In genomic region chr3:52684184-52684583, GRCh38 we compare ENCODE assay signal across 9 cellular contexts. TPM values are rescaled to one million over a fixed set of nuclear protein-coding genes. Genes with fewer than 3 reads are reported as not detected.
DNase-seq lines count a peak whose midpoint lies in the region; ATAC-seq and TF ChIP-seq lines count a peak whose summit lies in the region.
"Had no signal": no experiment of that assay in that cellular context is flagged by ENCODE, and none has a peak within 500 bp of the region (broad histone marks: within the 10 kb centered on the region; RNA-seq: fewer than 3 reads in every experiment).

No MANE protein-coding gene starts in this region.

- 85% methylated on average over 5 of the region's 5 CpGs; no CpG with 5 or more reads in 1 of the 2 experiments for WGBS in endodermal cell (ENCODE audit: insufficient coverage in 1 of 2, insufficient read length in 1 of 2), 2 experiments

- peaks cover 18% of the 10 kb centered on the region for H3K4me1 Mint-ChIP-seq in endodermal cell

- H3K36me3 Mint-ChIP-seq in endodermal cell (ENCODE audit: low read depth), result peaks cover 43% of the 10 kb centered on the region

- DNase-seq in GM06990 (ENCODE audit: extremely low read depth, insufficient read length), result no peak
- no peak for DNase-seq in OCI-LY7 (ENCODE audit: low spot score)
- no peak for DNase-seq in endodermal cell
- DNase-seq in substantia nigra (lab: John Stamatoyannopoulos, UW), result no peak
- DNase-seq: stimulated activated CD4-positive, alpha-beta T cell treated with anti-CD3 and anti-CD28 coated beads, Interleukin-2, amount 100 ng/mL, for 48 hours had no signal

- H3K36me3 ChIP-seq in GM06990 (ENCODE audit: control insufficient read depth, insufficient read depth, low read length) (peaks cover 17% of the 10 kb centered on the region), OCI-LY7 (ENCODE audit: insufficient read depth, low read length) (peaks cover 63% of the 10 kb centered on the region), endodermal cell (ENCODE audit: control insufficient read depth, insufficient read depth, low read length) (peaks cover 54% of the 10 kb centered on the region), parathyroid adenoma (ENCODE audit: control insufficient read depth, insufficient read depth, low read length) (no peaks in the 10 kb centered on the region)

- TF ChIP-seq CTCF in GM06990 (IDR thresholded peaks at IDR 0.05; ENCODE audit: insufficient read depth, low read length, poor library complexity, severe bottlenecking), result no peak
- no peak for TF ChIP-seq CTCF in OCI-LY7 (conservative IDR thresholded peaks at IDR 0.05; ENCODE audit: low read length)
- TF ChIP-seq CTCF in endodermal cell (conservative IDR thresholded peaks at IDR 0.05), result no peak
- no peak for TF ChIP-seq CTCF in parathyroid adenoma (IDR thresholded peaks at IDR 0.05)

- H3K9me3 Mint-ChIP-seq in endodermal cell, result no peaks in the 10 kb centered on the region

- H3K4me3 ChIP-seq in GM06990 (replicated peaks; ENCODE audit: low read depth, low read length) (peak overlapping the region; percentile 76), OCI-LY7 (ENCODE audit: low read depth, low read length, poor library complexity, severe bottlenecking) (peak overlapping the region; percentile 94), endodermal cell (ENCODE audit: low read length) (peak overlapping the region; percentile 88), parathyroid adenoma (ENCODE audit: low read depth, low read length) (peak overlapping the region; percentile 83)

- no peak overlapping the region for H2AFZ ChIP-seq in OCI-LY7 (ENCODE audit: low read length)
- no peak overlapping the region for H2AFZ ChIP-seq in parathyroid adenoma

- no peaks in the 10 kb centered on the region for H3K9me2 ChIP-seq in OCI-LY7 (ENCODE audit: insufficient read depth, low read length)

- H4K20me1 ChIP-seq in OCI-LY7 (ENCODE audit: insufficient read depth, low read length), result peaks cover 31% of the 10 kb centered on the region; the same call in 1 of the 2 replicates

- POLR2A ChIA-PET in OCI-LY7 (lab: Charles Lee), result interaction anchor here (0.7 kb wide), 1 partner anchor 51 kb away, joined by 3 read pairs; no protein-coding TSS in a partner anchor

- no peaks in the 10 kb centered on the region for H3K27me3 ChIP-seq in GM06990 (replicated peaks; ENCODE audit: control insufficient read depth, insufficient read depth, low read length)
- no peaks in the 10 kb centered on the region for H3K27me3 ChIP-seq in endodermal cell (ENCODE audit: control insufficient read depth, insufficient read depth, low read length, poor library complexity, severe bottlenecking)
- no peaks in the 10 kb centered on the region for H3K27me3 ChIP-seq in parathyroid adenoma (ENCODE audit: control insufficient read depth, insufficient read depth, low read length)

- peak overlapping the region; percentile 99 for H3K4me3 Mint-ChIP-seq in endodermal cell

- H3K9ac ChIP-seq in endodermal cell (ENCODE audit: extremely low read depth, low read length, poor library complexity, severe bottlenecking), result peak overlapping the region; percentile 84
- H3K9ac ChIP-seq in parathyroid adenoma, result no peak overlapping the region

- no peak overlapping the region for H3K27ac Mint-ChIP-seq in endodermal cell

- CTCF ChIA-PET in OCI-LY7 (lab: Charles Lee; ENCODE audit: unreplicated experiment), result interaction anchor here (1.4 kb wide), 1 partner anchor 13 kb away, joined by 3 read pairs; no protein-coding TSS in a partner anchor

- H3K79me2 ChIP-seq in OCI-LY7 (ENCODE audit: insufficient read depth, low read depth, low read length) (peaks cover 92% of the 10 kb centered on the region), parathyroid adenoma (peaks cover 34% of the 10 kb centered on the region)

- H3K27ac ChIP-seq in OCI-LY7 (ENCODE audit: low read depth, low read length, poor library complexity, severe bottlenecking) (no peak overlapping the region), endodermal cell (ENCODE audit: low read depth, low read length) (no peak overlapping the region), parathyroid adenoma (no peak overlapping the region), substantia nigra (ENCODE audit: low read depth, low read length, poor library complexity, severe bottlenecking) (no peak overlapping the region)

- no peaks in the 10 kb centered on the region for H3K27me3 Mint-ChIP-seq in endodermal cell (ENCODE audit: insufficient read depth)

- peaks cover 44% of the 10 kb centered on the region for H3K4me1 ChIP-seq in OCI-LY7 (ENCODE audit: insufficient read depth, low read length, poor library complexity, severe bottlenecking)
- no peaks in the 10 kb centered on the region for H3K4me1 ChIP-seq in endodermal cell (ENCODE audit: control insufficient read depth, insufficient read depth, low read length)
- H3K4me1 ChIP-seq in parathyroid adenoma, result peaks cover 3% of the 10 kb centered on the region

- intact Hi-C loops in OCI-LY7 (cut with micrococcal nuclease; ENCODE audit: unreplicated experiment), result no loop called here

- H3K4me2 ChIP-seq in OCI-LY7 (ENCODE audit: low read length), result peak overlapping the region; percentile 97
- H3K4me2 ChIP-seq in parathyroid adenoma (ENCODE audit: low read length), result peak overlapping the region; percentile 92

- no TSS peak for BruUV-seq in OCI-LY7 (replicated peaks; lab: Mats Ljungman, UMichigan)

- ATAC-seq in HG03439 (IDR thresholded peaks at IDR 0.05; ENCODE audit: unreplicated experiment) (no peak), HG03039 (IDR thresholded peaks at IDR 0.05; ENCODE audit: unreplicated experiment) (no peak), GM21360 (IDR thresholded peaks at IDR 0.05; ENCODE audit: unreplicated experiment) (no peak)

- H3K9me3 ChIP-seq in OCI-LY7 (ENCODE audit: low read length), result no peaks in the 10 kb centered on the region
- no peaks in the 10 kb centered on the region for H3K9me3 ChIP-seq in endodermal cell (ENCODE audit: control insufficient read depth, low read length)
- H3K9me3 ChIP-seq in parathyroid adenoma (ENCODE audit: control insufficient read depth, low read length), result no peaks in the 10 kb centered on the region

RNA-seq across cellular contexts. Expression of gene PBRM1, which starts 1.5 kb away (rescaled TPM):
- 67.2 and 75.7 TPM in 2 replicates for total RNA-seq in OCI-LY7 (2014; rRNA removed; shearing (Covaris generic))
- total RNA-seq in OCI-LY7 (2022) (90.8 and 91.1 TPM in 2 replicates), endodermal cell (10 to 100 TPM; 73.4 to 78.5 TPM)
- polyA plus RNA-seq in endodermal cell (2013, experiment 1 of 2), result 72.1 TPM
- polyA plus RNA-seq in endodermal cell (2013, experiment 2 of 2), result 69.4 TPM

RNA-seq across cellular contexts. Expression of gene GNL3, which starts 1.6 kb away (rescaled TPM):
- 220 and 232 TPM in 2 replicates for total RNA-seq in OCI-LY7 (2014; rRNA removed; shearing (Covaris generic))
- total RNA-seq in OCI-LY7 (2022) (147 and 182 TPM in 2 replicates), endodermal cell (100 to 1,000 TPM; 101 to 107 TPM)
- polyA plus RNA-seq in endodermal cell (2013, experiment 1 of 2), result 119 TPM
- polyA plus RNA-seq in endodermal cell (2013, experiment 2 of 2), result 105 TPM

RNA-seq across cellular contexts. Expression of gene GLT8D1, which starts 21.4 kb away (rescaled TPM):
- 35.6 and 39.6 TPM in 2 replicates for total RNA-seq in OCI-LY7 (2014; rRNA removed; shearing (Covaris generic))
- 34.0 and 37.7 TPM in 2 replicates for total RNA-seq in OCI-LY7 (2022)
- total RNA-seq in endodermal cell, result 10 to 100 TPM; 54.4 to 72.2 TPM
- 85.9 TPM for polyA plus RNA-seq in endodermal cell (2013, experiment 1 of 2)
- polyA plus RNA-seq in endodermal cell (2013, experiment 2 of 2), result 84.4 TPM

RNA-seq across cellular contexts. Expression of gene SPCS1, which starts 21.7 kb away (rescaled TPM):
- 46.6 and 58.1 TPM in 2 replicates for total RNA-seq in OCI-LY7 (2014; rRNA removed; shearing (Covaris generic))
- 73.8 and 81.6 TPM in 2 replicates for total RNA-seq in OCI-LY7 (2022)
- total RNA-seq in endodermal cell, result 100 to 1,000 TPM; 101 to 113 TPM
- polyA plus RNA-seq in endodermal cell (2013, experiment 1 of 2), result 159 TPM
- polyA plus RNA-seq in endodermal cell (2013, experiment 2 of 2), result 141 TPM
